In the genomic region with DNA sequence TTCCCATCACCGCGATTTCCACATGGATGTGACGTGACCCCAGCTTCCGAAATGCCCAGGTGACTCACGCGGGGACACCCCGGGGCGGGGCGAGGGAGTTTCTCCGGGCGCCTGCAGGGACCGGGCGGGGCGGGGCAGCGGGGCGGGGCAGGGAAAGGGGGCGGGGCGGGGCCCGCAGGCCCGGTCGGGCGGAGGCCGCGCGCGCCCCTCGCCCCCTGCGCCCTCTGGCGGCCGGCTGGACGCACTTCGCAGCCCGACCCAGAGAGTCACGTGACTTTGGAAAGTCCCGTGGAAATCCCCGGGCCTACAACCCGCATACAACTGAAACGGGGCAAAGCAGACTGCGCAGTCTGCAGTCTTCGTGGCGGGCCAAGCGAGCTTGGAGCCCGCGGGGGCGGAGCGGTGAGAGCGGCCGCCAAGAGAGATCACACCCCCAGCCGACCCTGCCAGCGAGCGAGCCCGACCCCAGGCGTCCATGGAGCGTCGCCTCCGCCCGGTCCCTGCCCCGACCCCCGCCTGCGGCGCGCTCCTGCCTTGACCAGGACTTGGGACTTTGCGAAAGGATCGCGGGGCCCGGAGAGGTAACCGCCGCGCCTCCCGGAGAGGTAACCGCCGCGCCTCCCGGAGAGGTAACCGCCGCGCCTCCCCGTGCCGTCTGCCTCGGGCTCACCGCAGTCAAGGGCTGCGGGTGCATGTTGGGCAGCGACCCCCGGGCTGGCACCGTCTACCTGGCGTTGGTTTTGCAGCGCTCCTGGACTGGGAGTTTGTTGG, we compare ENCODE assay signal across 8 cellular contexts. TPM values are rescaled to one million over a fixed set of nuclear protein-coding genes. Genes with fewer than 3 reads are reported as not detected.
DNase-seq lines count a peak whose midpoint lies in the region; ATAC-seq and TF ChIP-seq lines count a peak whose summit lies in the region.

TNFAIP3 (plus strand) TSS at position 346 of the 771 bp plus-strand sequence. CDS start 3,969 bp downstream, outside the sequence.

- peak within 1 kb of the TSS; percentile 76 for H3K4me3 ChIP-seq in fibroblast of mammary gland (ENCODE audit: control insufficient read depth, low read depth, low read length)

- in situ Hi-C loops in KBM-7 (cut with MboI; ENCODE audit: low pct_unique_long_range_greater_than_20kb, low sequenced_read_pairs): no loop called here

- ATAC-seq in GM21723 (IDR thresholded peaks at IDR 0.05; ENCODE audit: unreplicated experiment): peak; percentile 70
- peak; percentile 92 for ATAC-seq in natural killer cell treated with Interleukin-12 subunit alpha and Interleukin-12 subunit beta and Interleukin-15 and Interleukin-18, amount 100 ng/mL, for 72 hours

- H3K4me3 Mint-ChIP-seq in activated T-helper 1 cell treated with anti-CD3 and anti-CD28 coated beads, Interleukin-12 subunit alpha, Interleukin-12 subunit beta, Interleukin-2, Interleukin-4 antibody, amounts not matched to agents 30 ng/mL and 10 ng/mL and 1 ng/mL, durations not matched to agents 14 hours and 24 hours and 36 hours: peak within 1 kb of the TSS; percentile 98
- H3K4me3 Mint-ChIP-seq in natural killer cell treated with Interleukin-12 subunit alpha and Interleukin-12 subunit beta and Interleukin-15 and Interleukin-18, amount 100 ng/mL, for 72 hours: peak within 1 kb of the TSS; percentile 91

- peaks cover 49% of the 10 kb centered on the region for H3K36me3 Mint-ChIP-seq in activated T-helper 1 cell treated with anti-CD3 and anti-CD28 coated beads, Interleukin-12 subunit alpha, Interleukin-12 subunit beta, Interleukin-2, Interleukin-4 antibody, amounts not matched to agents 30 ng/mL and 10 ng/mL and 1 ng/mL, durations not matched to agents 14 hours and 24 hours and 36 hours (ENCODE audit: low read depth)
- H3K36me3 Mint-ChIP-seq in natural killer cell treated with Interleukin-12 subunit alpha and Interleukin-12 subunit beta and Interleukin-15 and Interleukin-18, amount 100 ng/mL, for 72 hours: peaks cover 29% of the 10 kb centered on the region

- no peaks in the 10 kb centered on the region for H3K27me3 Mint-ChIP-seq in activated T-helper 1 cell treated with anti-CD3 and anti-CD28 coated beads, Interleukin-12 subunit alpha, Interleukin-12 subunit beta, Interleukin-2, Interleukin-4 antibody, amounts not matched to agents 30 ng/mL and 10 ng/mL and 1 ng/mL, durations not matched to agents 14 hours and 24 hours and 36 hours (ENCODE audit: insufficient read depth)
- H3K27me3 Mint-ChIP-seq in natural killer cell treated with Interleukin-12 subunit alpha and Interleukin-12 subunit beta and Interleukin-15 and Interleukin-18, amount 100 ng/mL, for 72 hours: no peaks in the 10 kb centered on the region

- TF ChIP-seq CTCF in fibroblast of mammary gland (conservative IDR thresholded peaks at IDR 0.05; ENCODE audit: control insufficient read depth, insufficient read depth, low read depth, low read length): peak; percentile 45

- peaks cover 46% of the 10 kb centered on the region for H3K4me1 Mint-ChIP-seq in activated T-helper 1 cell treated with anti-CD3 and anti-CD28 coated beads, Interleukin-12 subunit alpha, Interleukin-12 subunit beta, Interleukin-2, Interleukin-4 antibody, amounts not matched to agents 30 ng/mL and 10 ng/mL and 1 ng/mL, durations not matched to agents 14 hours and 24 hours and 36 hours (ENCODE audit: low read depth)
- peaks cover 57 to 58% of the 10 kb centered on the region in 2 donors for H3K4me1 Mint-ChIP-seq in natural killer cell treated with Interleukin-12 subunit alpha and Interleukin-12 subunit beta and Interleukin-15 and Interleukin-18, amount 100 ng/mL, for 72 hours (ENCODE audit: low read depth in 2 of 2)

- DNase-seq in Daoy (ENCODE audit: low read depth): peak; percentile 97
- DNase-seq in KBM-7: peak; percentile 89
- DNase-seq in RPMI7951 (ENCODE audit: low read depth): peak; percentile 92
- DNase-seq in activated T-helper 1 cell treated with anti-CD3 and anti-CD28 coated beads, Interleukin-12 subunit alpha, Interleukin-12 subunit beta, Interleukin-2, Interleukin-4 antibody, amounts not matched to agents 30 ng/mL and 10 ng/mL and 1 ng/mL, durations not matched to agents 14 hours and 24 hours and 36 hours (ENCODE audit: low spot score): peak; percentile 96
- peak; percentile 93 for DNase-seq in fibroblast of mammary gland (ENCODE audit: low read depth)
- peak; percentile 97 for DNase-seq in natural killer cell treated with Interleukin-12 subunit alpha and Interleukin-12 subunit beta and Interleukin-15 and Interleukin-18, amount 100 ng/mL, for 72 hours (ENCODE audit: low spot score)
- DNase-seq in stimulated activated naive CD4-positive, alpha-beta T cell treated with Interleukin-2 at 50 U/mL for 16 hours (lab: John Stamatoyannopoulos, UW): peak; percentile 96

- peak within 1 kb of the TSS; percentile 99 for H3K27ac Mint-ChIP-seq in activated T-helper 1 cell treated with anti-CD3 and anti-CD28 coated beads, Interleukin-12 subunit alpha, Interleukin-12 subunit beta, Interleukin-2, Interleukin-4 antibody, amounts not matched to agents 30 ng/mL and 10 ng/mL and 1 ng/mL, durations not matched to agents 14 hours and 24 hours and 36 hours
- H3K27ac Mint-ChIP-seq in natural killer cell treated with Interleukin-12 subunit alpha and Interleukin-12 subunit beta and Interleukin-15 and Interleukin-18, amount 100 ng/mL, for 72 hours: peak within 1 kb of the TSS; percentile 83 to 97

- intact Hi-C loops in activated T-helper 1 cell treated with anti-CD3 and anti-CD28 coated beads, Interleukin-12 subunit alpha, Interleukin-12 subunit beta, Interleukin-2, Interleukin-4 antibody, amounts not matched to agents 30 ng/mL and 10 ng/mL and 1 ng/mL, durations not matched to agents 14 hours and 24 hours and 36 hours (cut with micrococcal nuclease): loop anchor here (1.0 to 2.0 kb wide), 10 partner anchors 18 to 159 kb away; no protein-coding TSS in a partner anchor

- H3K9me3 Mint-ChIP-seq in activated T-helper 1 cell treated with anti-CD3 and anti-CD28 coated beads, Interleukin-12 subunit alpha, Interleukin-12 subunit beta, Interleukin-2, Interleukin-4 antibody, amounts not matched to agents 30 ng/mL and 10 ng/mL and 1 ng/mL, durations not matched to agents 14 hours and 24 hours and 36 hours: no peaks in the 10 kb centered on the region
- H3K9me3 Mint-ChIP-seq in natural killer cell treated with Interleukin-12 subunit alpha and Interleukin-12 subunit beta and Interleukin-15 and Interleukin-18, amount 100 ng/mL, for 72 hours: peaks cover 2% of the 10 kb centered on the region

RNA-seq across cellular contexts. Expression of gene TNFAIP3, which starts in this region (rescaled TPM):
- total RNA-seq in Daoy (2014; rRNA removed; shearing (Covaris generic)): 10.4 and 12.6 TPM in 2 replicates
- total RNA-seq in RPMI7951 (2014; rRNA removed; shearing (Covaris generic)): 4.9 and 5.4 TPM in 2 replicates
- 250 and 257 TPM in 2 replicates for total RNA-seq in activated T-helper 1 cell treated with anti-CD3 and anti-CD28 coated beads, Interleukin-12 subunit alpha, Interleukin-12 subunit beta, Interleukin-2, Interleukin-4 antibody, amounts not matched to agents 30 ng/mL and 10 ng/mL and 1 ng/mL, durations not matched to agents 14 hours and 24 hours and 36 hours
- 100 to 1,000 TPM; 121 to 244 TPM for total RNA-seq in natural killer cell treated with Interleukin-12 subunit alpha and Interleukin-12 subunit beta and Interleukin-15 and Interleukin-18, amount 100 ng/mL, for 72 hours

Comparison
In these comparisons a context has a peak if more than half of its experiments do, and no peak if none do; other contexts are left out.
1. Peak in every context shown above with its lines: DNase-seq, ATAC-seq and H3K4me3 ChIP-seq.